ENCODE assay signal across 8 cellular contexts in the genomic region with DNA sequence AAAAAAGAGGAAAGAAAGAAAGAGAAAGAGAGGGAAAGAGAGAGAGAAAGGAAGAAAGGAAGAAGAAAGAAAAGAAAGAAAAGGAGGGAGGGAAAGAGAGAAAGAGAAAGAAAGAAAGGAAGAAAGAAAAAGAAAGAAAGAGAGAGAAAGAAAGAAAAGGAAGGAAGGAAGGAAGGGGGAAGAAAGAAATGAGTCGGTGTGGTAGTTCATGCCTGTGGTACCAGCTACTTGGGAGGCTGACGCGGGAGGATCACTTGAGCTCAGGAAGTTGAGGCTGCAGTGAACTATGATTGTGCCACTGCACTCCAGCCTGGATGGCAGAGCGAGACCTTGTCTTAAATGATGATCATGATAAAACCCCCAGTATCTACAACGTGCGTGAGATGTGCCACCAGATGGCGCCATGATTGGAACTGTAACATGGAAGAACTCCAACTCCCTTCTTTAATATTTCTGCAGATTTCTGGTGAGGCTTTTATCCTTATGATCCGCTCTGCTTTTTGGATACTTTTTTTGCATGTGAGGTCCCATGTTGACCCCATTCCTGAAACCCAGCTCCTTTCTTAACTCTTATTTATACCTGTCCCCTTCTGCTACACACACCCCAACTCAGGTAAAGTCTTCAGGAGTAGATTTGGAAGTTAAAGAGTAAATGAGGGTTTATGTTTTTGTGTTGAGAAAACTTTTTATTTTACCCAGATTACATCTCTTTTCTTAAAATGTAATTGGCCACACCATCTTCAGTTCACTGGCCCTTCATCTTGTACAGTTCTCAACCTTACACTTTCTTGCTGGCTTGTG. TPM values are rescaled to one million over a fixed set of nuclear protein-coding genes. Genes with fewer than 3 reads are reported as not detected.
DNase-seq lines count a peak whose midpoint lies in the region; ATAC-seq, FAIRE-seq and TF ChIP-seq lines count a peak whose summit lies in the region.

No MANE protein-coding gene starts in this region.

- H3F3A ChIP-seq in Loucy (ENCODE audit: low read depth) = no peaks in the 10 kb centered on the region

- intact Hi-C loops in prostate gland (cut with DNase I) = loop anchor here (2.0 to 10.0 kb wide), 2 partner anchors 78 to 164 kb away; no protein-coding TSS in a partner anchor

- H3K9me3 ChIP-seq in Loucy (ENCODE audit: insufficient read depth, low read depth, low read length) (no peaks in the 10 kb centered on the region), prostate gland (no peaks in the 10 kb centered on the region)

- no peaks in the 10 kb centered on the region for H3K36me3 ChIP-seq in Loucy (ENCODE audit: insufficient read depth, low read length)
- H3K36me3 ChIP-seq in prostate gland = no peaks in the 10 kb centered on the region

- H3K27me3 Mint-ChIP-seq in glutamatergic neuron (ENCODE audit: unreplicated experiment) = no peaks in the 10 kb centered on the region

- H3K4me3 ChIP-seq in Loucy (ENCODE audit: low read length, poor library complexity, severe bottlenecking) (no peak overlapping the region), prostate gland (no peak overlapping the region)

- H3K4me1 ChIP-seq in Loucy (ENCODE audit: insufficient read depth, low read length, poor library complexity, severe bottlenecking) = peaks cover 8% of the 10 kb centered on the region
- H3K4me1 ChIP-seq in prostate gland (replicated peaks) = no peaks in the 10 kb centered on the region

- no peak overlapping the region for H3K9ac ChIP-seq in Loucy (ENCODE audit: low read depth, low read length, poor library complexity, severe bottlenecking)

- peak overlapping the region; percentile 5 for H3K4me2 ChIP-seq in Loucy (ENCODE audit: low read depth, low read length, poor library complexity, severe bottlenecking)

- 12% methylated on average over 8 of the region's 8 CpGs for WGBS in prostate gland

- H3K4me3 Mint-ChIP-seq in glutamatergic neuron (ENCODE audit: unreplicated experiment) = no peak overlapping the region

- peak overlapping the region; percentile 65 for H2AFZ ChIP-seq in Loucy (ENCODE audit: low read length)

- no peaks in the 10 kb centered on the region for H3K27me3 ChIP-seq in Loucy (ENCODE audit: insufficient read depth, low read length, poor library complexity, severe bottlenecking)
- H3K27me3 ChIP-seq in prostate gland (replicated peaks; ENCODE audit: insufficient read depth) = no peaks in the 10 kb centered on the region

- no peaks in the 10 kb centered on the region for H3K36me3 Mint-ChIP-seq in glutamatergic neuron (ENCODE audit: unreplicated experiment)

- no peak overlapping the region for H3K27ac Mint-ChIP-seq in glutamatergic neuron (ENCODE audit: unreplicated experiment)

- no peaks in the 10 kb centered on the region for H3K4me1 Mint-ChIP-seq in glutamatergic neuron (ENCODE audit: low read depth, unreplicated experiment)

- TF ChIP-seq CTCF in GM12874 (IDR thresholded peaks at IDR 0.05; ENCODE audit: insufficient read depth, low read depth, low read length) = peak; percentile 70
- peak; percentile 78 for TF ChIP-seq CTCF in Loucy (conservative IDR thresholded peaks at IDR 0.05; ENCODE audit: low read length)
- peak; percentile 64 for TF ChIP-seq CTCF in glutamatergic neuron (IDR thresholded peaks at IDR 0.05; ENCODE audit: partially characterized antibody, unreplicated experiment)
- TF ChIP-seq CTCF in prostate gland (IDR thresholded peaks at IDR 0.05) = peak; percentile 31 to 74 (median 53)

- no peak overlapping the region for H3K27ac ChIP-seq in prostate gland

- H3K9me2 ChIP-seq in Loucy (replicated peaks; ENCODE audit: low read depth, low read length) = no peaks in the 10 kb centered on the region

- FAIRE-seq in urothelium cell line (lab: Jason Lieb, UNC) = peak; percentile 79

- peaks cover 2% of the 10 kb centered on the region for H3K9me3 Mint-ChIP-seq in glutamatergic neuron (ENCODE audit: unreplicated experiment)

- DNase-seq in SK-N-DZ (ENCODE audit: low spot score) = peak; percentile 60
- peak; percentile 53 for DNase-seq in activated gamma-delta T cell treated with anti-CD3 and anti-CD28 coated beads, Interleukin-2, amount 50 U/mL, for 16 hours (ENCODE audit: low read depth)
- peak; percentile 81 for DNase-seq in glutamatergic neuron
- DNase-seq in prostate gland (ENCODE audit: low spot score) = peak; percentile 71
- peak; percentile 68 for DNase-seq in urothelium cell line (ENCODE audit: low spot score)

- H4K20me1 ChIP-seq in Loucy (ENCODE audit: insufficient read depth, low read length, poor library complexity, severe bottlenecking) = no peaks in the 10 kb centered on the region

- H3K79me2 ChIP-seq in Loucy (ENCODE audit: insufficient read depth, low read length) = no peaks in the 10 kb centered on the region

- no peak for TF ChIP-seq POLR2A in prostate gland (IDR thresholded peaks at IDR 0.05)

- ATAC-seq in HG03135 (IDR thresholded peaks at IDR 0.05; ENCODE audit: unreplicated experiment) = no peak

RNA-seq across cellular contexts. Expression of gene RNASE10, which starts 25.6 kb away (rescaled TPM):
- not detected in 2 replicates for polyA plus RNA-seq in SK-N-DZ (2014; cell fraction: cytosol; rRNA removed)
- polyA plus RNA-seq in SK-N-DZ (2014; cell fraction: nucleus; rRNA removed) = not detected in 2 replicates
- 0.98 TPM for total RNA-seq in glutamatergic neuron (ENCODE audit: unreplicated experiment)
- 1 to 10 TPM in 1 of 2 donors, not detected in 1; 1.4 TPM for total RNA-seq in prostate gland

RNA-seq across cellular contexts. Expression of gene RNASE9, which starts 29.9 kb away (rescaled TPM):
- not detected in 2 replicates for polyA plus RNA-seq in SK-N-DZ (2014; cell fraction: cytosol; rRNA removed)
- not detected in 2 replicates for polyA plus RNA-seq in SK-N-DZ (2014; cell fraction: nucleus; rRNA removed)
- not detected for total RNA-seq in glutamatergic neuron (ENCODE audit: unreplicated experiment)
- not detected for total RNA-seq in prostate gland

RNA-seq across cellular contexts. Expression of gene RNASE11, which starts 56.8 kb away (rescaled TPM):
- polyA plus RNA-seq in SK-N-DZ (2014; cell fraction: cytosol; rRNA removed) = not detected in 2 replicates
- not detected in 2 replicates for polyA plus RNA-seq in SK-N-DZ (2014; cell fraction: nucleus; rRNA removed)
- total RNA-seq in glutamatergic neuron (ENCODE audit: unreplicated experiment) = not detected
- total RNA-seq in prostate gland = 1 to 10 TPM in 1 of 2 donors, not detected in 1; 1.0 TPM
